Comparison of ENCODE assay signal across 8 cellular contexts in the genomic region with DNA sequence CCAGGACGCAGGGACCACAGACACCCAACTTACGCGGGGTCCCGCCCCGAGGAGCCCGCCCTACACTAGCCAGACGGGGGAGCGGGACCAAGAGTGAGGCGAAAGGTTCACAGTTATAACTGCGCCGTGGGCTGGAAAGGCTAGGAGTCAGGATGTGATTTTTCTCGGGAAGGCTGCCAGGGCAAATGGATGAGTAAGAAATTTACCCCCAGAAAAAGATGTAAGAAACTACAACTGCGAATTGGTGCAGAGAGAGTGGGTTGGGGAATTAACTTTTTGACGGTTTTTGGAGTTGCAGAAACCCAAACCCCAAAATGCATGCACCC. TPM values are rescaled to one million over a fixed set of nuclear protein-coding genes. Genes with fewer than 3 reads are reported as not detected.
DNase-seq lines count a peak whose midpoint lies in the region; ATAC-seq and TF ChIP-seq lines count a peak whose summit lies in the region.

No MANE protein-coding gene starts in this region.

- TF ChIP-seq POLR2A in esophagus squamous epithelium (IDR thresholded peaks at IDR 0.05), result no peak
- TF ChIP-seq POLR2A in prostate gland (IDR thresholded peaks at IDR 0.05), result no peak

- H3K9me3 ChIP-seq in Panc1 (ENCODE audit: control insufficient read depth, insufficient read depth, low read depth, low read length), result no peaks in the 10 kb centered on the region
- no peaks in the 10 kb centered on the region for H3K9me3 ChIP-seq in esophagus squamous epithelium
- no peaks in the 10 kb centered on the region for H3K9me3 ChIP-seq in prostate gland

- peaks cover 74% of the 10 kb centered on the region for H3K27me3 Mint-ChIP-seq in Calu3 (ENCODE audit: unreplicated experiment)

- H3K27me3 ChIP-seq in Panc1 (ENCODE audit: control insufficient read depth, insufficient read depth, low read length) (no peaks in the 10 kb centered on the region; the same call in 1 of the 2 replicates), esophagus squamous epithelium (peaks cover 0 to 54% (median 0%) of the 10 kb centered on the region in 4 donors), prostate gland (replicated peaks; ENCODE audit: insufficient read depth) (no peaks in the 10 kb centered on the region)

- DNase-seq in Calu3, result no peak
- no peak for DNase-seq in Panc1 (ENCODE audit: low read depth, low spot score)
- DNase-seq in esophagus squamous epithelium (lab: John Stamatoyannopoulos, UW), result no peak
- DNase-seq in prostate gland (ENCODE audit: low spot score), result no peak
- no peak for DNase-seq in pons (ENCODE audit: low spot score)
- DNase-seq in NK-92 treated with Interleukin-12 subunit alpha and Interleukin-12 subunit beta, amount 100 ng/mL, for 24 hours (lab: John Stamatoyannopoulos, UW), result no peak

- H3K4me1 Mint-ChIP-seq in Calu3 (ENCODE audit: low read depth, unreplicated experiment), result no peaks in the 10 kb centered on the region

- peaks cover 4% of the 10 kb centered on the region for H3K36me3 Mint-ChIP-seq in Calu3 (ENCODE audit: insufficient read depth, unreplicated experiment)

- no peak overlapping the region for H3K27ac Mint-ChIP-seq in Calu3 (ENCODE audit: unreplicated experiment)

- in situ Hi-C loops in Panc1 (cut with HindIII; ENCODE audit: low pct_unique_long_range_greater_than_20kb, low sequenced_read_pairs), result no loop called here

- POLR2A ChIA-PET in Panc1 (lab: Charles Lee), result no interaction called here

- H3K36me3 ChIP-seq in Panc1 (ENCODE audit: control insufficient read depth, insufficient read depth, low read length), result no peaks in the 10 kb centered on the region
- no peaks in the 10 kb centered on the region for H3K36me3 ChIP-seq in esophagus squamous epithelium
- H3K36me3 ChIP-seq in prostate gland, result no peaks in the 10 kb centered on the region

- peak overlapping the region; percentile 65 for H3K4me3 Mint-ChIP-seq in Calu3 (ENCODE audit: low read depth, unreplicated experiment)

- H3K27ac ChIP-seq in Panc1 (ENCODE audit: low read length), result no peak overlapping the region
- peak overlapping the region; percentile 58 to 86 (median 81) for H3K27ac ChIP-seq in esophagus squamous epithelium
- H3K27ac ChIP-seq in prostate gland, result peak overlapping the region; percentile 48 to 70

- H3K9me3 Mint-ChIP-seq in Calu3 (ENCODE audit: low read depth, unreplicated experiment), result no peaks in the 10 kb centered on the region

- H3K4me1 ChIP-seq in Panc1 (ENCODE audit: control insufficient read depth, insufficient read depth, low read length) (peaks cover 14% of the 10 kb centered on the region), esophagus squamous epithelium (peaks cover 11 to 72% (median 35%) of the 10 kb centered on the region in 3 donors), prostate gland (replicated peaks) (no peaks in the 10 kb centered on the region)

- peak overlapping the region; percentile 51 to 69 for H3K4me3 ChIP-seq in Panc1 (ENCODE audit: low read depth in 2 of 2, low read length in 2 of 2)
- H3K4me3 ChIP-seq in esophagus squamous epithelium, result peak overlapping the region; percentile 35 to 79 (median 56)
- peak overlapping the region; percentile 44 to 50 for H3K4me3 ChIP-seq in prostate gland

- BruUV-seq in Calu3 (replicated peaks; lab: Mats Ljungman, UMichigan) (no TSS peak), Panc1 (replicated peaks; lab: Mats Ljungman, UMichigan) (no TSS peak)

- 0 to 2% methylated on average over 5 to 9 of the region's 14 CpGs for WGBS in esophagus squamous epithelium, 2 donors
- 3% methylated on average over 14 of the region's 14 CpGs for WGBS in prostate gland

- CTCF ChIA-PET in Calu3 (lab: Charles Lee), result no interaction called here
- CTCF ChIA-PET in Panc1 (lab: Charles Lee), result no interaction called here

- no peak for ATAC-seq in Panc1
- ATAC-seq in GM21737 (IDR thresholded peaks at IDR 0.05; ENCODE audit: unreplicated experiment), result no peak
- no peak for ATAC-seq in GM19035 (IDR thresholded peaks at IDR 0.05; ENCODE audit: unreplicated experiment)

- no peak for TF ChIP-seq CTCF in Calu3 (IDR thresholded peaks at IDR 0.05; ENCODE audit: unreplicated experiment)
- no peak; the same call in none of the 2 replicates for TF ChIP-seq CTCF in Panc1 (IDR thresholded peaks at IDR 0.05)
- TF ChIP-seq CTCF in esophagus squamous epithelium (IDR thresholded peaks at IDR 0.05), result no peak
- TF ChIP-seq CTCF in prostate gland (IDR thresholded peaks at IDR 0.05), result no peak

- intact Hi-C loops in Calu3 (cut with micrococcal nuclease; ENCODE audit: unreplicated experiment) (loop anchor here (1.0 to 5.0 kb wide), 3 partner anchors 101 to 183 kb away; no protein-coding TSS in a partner anchor), Panc1 (cut with micrococcal nuclease; ENCODE audit: unreplicated experiment) (loop anchor here (5.0 kb wide), 3 partner anchors 49 to 184 kb away; no protein-coding TSS in a partner anchor), esophagus squamous epithelium (cut with DNase I) (loop anchor here (5.0 to 10.0 kb wide), 3 partner anchors 103 to 184 kb away; no protein-coding TSS in a partner anchor), prostate gland (cut with DNase I) (loop anchor here (1.0 to 10.0 kb wide), 4 partner anchors 34 to 166 kb away; partner anchors contain the start of gene CD82)

RNA-seq across cellular contexts. Expression of gene TSPAN18, which starts 1.3 kb away (rescaled TPM):
- 0.51 TPM in 1 of 2 replicates, not detected in the other for total RNA-seq in Calu3 (2022)
- total RNA-seq in Panc1 (2021; ENCODE audit: unreplicated experiment), result 21.3 TPM
- polyA plus RNA-seq in Panc1 (2012; ENCODE audit: insufficient read length), result 16.7 TPM
- 1 to 10 TPM in 3 of 4 donors, under 1 TPM in 1; 0.80 to 4.4 (median 2.0) TPM for total RNA-seq in esophagus squamous epithelium
- total RNA-seq in prostate gland, result 1 to 10 TPM; 4.1 to 6.6 TPM
